8 cellular contexts compared by ENCODE assay signal in genomic region chr9:127898433-127899199, GRCh38. TPM values are rescaled to one million over a fixed set of nuclear protein-coding genes. Genes with fewer than 3 reads are reported as not detected.
DNase-seq lines count a peak whose midpoint lies in the region; ATAC-seq and TF ChIP-seq lines count a peak whose summit lies in the region.

No MANE protein-coding gene starts in this region.

- WGBS in esophagus squamous epithelium, 2 donors, result 2 to 15% methylated on average over 5 to 14 of the region's 41 CpGs

- peak; percentile 7 for ATAC-seq in HG02610 (IDR thresholded peaks at IDR 0.05; ENCODE audit: unreplicated experiment)
- ATAC-seq in WTC11, result peak; percentile 4
- ATAC-seq in GM18873 (IDR thresholded peaks at IDR 0.05; ENCODE audit: low FRiP score, unreplicated experiment), result no peak

- H3K36me3 Mint-ChIP-seq in Caco-2 (ENCODE audit: insufficient read depth, unreplicated experiment) (peaks cover 39% of the 10 kb centered on the region), WTC11 (peaks cover 27% of the 10 kb centered on the region), nephron (ENCODE audit: low read depth) (peaks cover 36% of the 10 kb centered on the region)

- BruUV-seq in Caco-2 (replicated peaks; lab: Mats Ljungman, UMichigan), result no TSS peak

- DNase-seq in Caco-2, result peak in 1 of 2 experiments; percentile 39
- DNase-seq in WTC11 (ENCODE audit: low spot score), result no peak
- no peak for DNase-seq in esophagus squamous epithelium (lab: John Stamatoyannopoulos, UW)
- DNase-seq in AML-193 (lab: John Stamatoyannopoulos, UW), result no peak
- DNase-seq in pons (ENCODE audit: low spot score), result no peak

- H3K9me3 Mint-ChIP-seq in Caco-2 (ENCODE audit: unreplicated experiment) (peaks cover 9% of the 10 kb centered on the region), WTC11 (no peaks in the 10 kb centered on the region; the same call in 1 of the 2 replicates), nephron (no peaks in the 10 kb centered on the region)

- no peak for TF ChIP-seq POLR2A in esophagus squamous epithelium (IDR thresholded peaks at IDR 0.05)

- peak overlapping the region; percentile 89 to 98 (median 94) for H3K27ac ChIP-seq in esophagus squamous epithelium

- H3K27ac Mint-ChIP-seq in Caco-2 (ENCODE audit: unreplicated experiment) (peak overlapping the region; percentile 75), WTC11 (peak overlapping the region; percentile 76; the same call in 1 of the 2 replicates), nephron (peak overlapping the region; percentile 98 to 100 (median 99))

- H3K27me3 Mint-ChIP-seq in Caco-2 (ENCODE audit: insufficient read depth, unreplicated experiment) (no peaks in the 10 kb centered on the region), WTC11 (ENCODE audit: low read depth) (no peaks in the 10 kb centered on the region; the same call in 1 of the 2 replicates), nephron (ENCODE audit: low read depth) (no peaks in the 10 kb centered on the region)

- POLR2A ChIA-PET in Caco-2 (lab: Charles Lee), result interaction anchor here (0.6 kb wide), 2 partner anchors 320 to 447 kb away, joined by 5 read pairs; partner anchors contain the start of genes LRSAM1 and RPL12
- POLR2A ChIA-PET in WTC11 (lab: Charles Lee), result interaction anchor here (0.6 to 1.7 kb wide), 4 partner anchors 8 to 70 kb away, joined by 3 to 8 read pairs (median 4); partner anchors contain the start of gene ST6GALNAC4

- peak overlapping the region; percentile 76 for H3K4me3 Mint-ChIP-seq in Caco-2 (ENCODE audit: unreplicated experiment)
- H3K4me3 Mint-ChIP-seq in WTC11, result peak overlapping the region; percentile 87
- peak overlapping the region; percentile 95 to 100 (median 97) for H3K4me3 Mint-ChIP-seq in nephron

- TF ChIP-seq CTCF in Caco-2 (IDR thresholded peaks at IDR 0.05; ENCODE audit: insufficient read depth in 1 of 2, low read depth in 1 of 2, low read length in 1 of 2, severe bottlenecking in 1 of 2, unreplicated experiment in 1 of 2), result no peak
- no peak for TF ChIP-seq CTCF in WTC11 (IDR thresholded peaks at IDR 0.05)
- no peak for TF ChIP-seq CTCF in esophagus squamous epithelium (IDR thresholded peaks at IDR 0.05)
- no peak for TF ChIP-seq CTCF in nephron (IDR thresholded peaks at IDR 0.05; ENCODE audit: unreplicated experiment in 3 of 3)

- H3K4me1 ChIP-seq in Caco-2, result peaks cover 43% of the 10 kb centered on the region
- H3K4me1 ChIP-seq in esophagus squamous epithelium, result peaks cover 10 to 78% (median 44%) of the 10 kb centered on the region in 3 donors

- H3K9me3 ChIP-seq in Caco-2 (peaks cover 6% of the 10 kb centered on the region), esophagus squamous epithelium (peaks cover 0 to 17% (median 2%) of the 10 kb centered on the region in 3 donors)

- intact Hi-C loops in Caco-2 (cut with micrococcal nuclease; ENCODE audit: unreplicated experiment) (no loop called here), esophagus squamous epithelium (cut with DNase I) (no loop called here)

- H3K4me3 ChIP-seq in Caco-2 (ENCODE audit: low read depth, low read length), result peak overlapping the region; percentile 91
- H3K4me3 ChIP-seq in esophagus squamous epithelium, result peak overlapping the region; percentile 79 to 98 (median 86)

- H3K36me3 ChIP-seq in Caco-2 (ENCODE audit: control insufficient read depth, insufficient read depth, low read length) (peaks cover 14% of the 10 kb centered on the region), esophagus squamous epithelium (peaks cover 12 to 34% (median 23%) of the 10 kb centered on the region in 3 donors)

- peaks cover 11% of the 10 kb centered on the region for H3K4me1 Mint-ChIP-seq in Caco-2 (ENCODE audit: low read depth, unreplicated experiment)
- peaks cover 30% of the 10 kb centered on the region for H3K4me1 Mint-ChIP-seq in WTC11
- H3K4me1 Mint-ChIP-seq in nephron, result peaks cover 26% of the 10 kb centered on the region

- H3K27me3 ChIP-seq in Caco-2 (replicated peaks; ENCODE audit: control insufficient read depth, insufficient read depth, low read length) (no peaks in the 10 kb centered on the region), esophagus squamous epithelium (no peaks in the 10 kb centered on the region)

- CTCF ChIA-PET in Caco-2 (lab: Charles Lee) (interaction anchor here (1.2 kb wide), 1 partner anchor 31 kb away, joined by 3 read pairs; no protein-coding TSS in a partner anchor), WTC11 (lab: Charles Lee) (interaction anchor here (0.7 to 2.1 kb wide), 6 partner anchors 18 to 219 kb away, joined by 3 to 7 read pairs (median 4); partner anchors contain the start of genes ST6GALNAC4 and TOR2A)

TF ChIP-seq in WTC11, 78 proteins besides CTCF, POLR2A, EP300 and RAD21 (continues in another document):
- TF ChIP-seq PRRX2 (CRISPR knock-in tag; IDR thresholded peaks at IDR 0.05), result no peak
- no peak for TF ChIP-seq JAZF1 (CRISPR knock-in tag; IDR thresholded peaks at IDR 0.05)
- TF ChIP-seq NFE2L1 (CRISPR knock-in tag; IDR thresholded peaks at IDR 0.05), result no peak
- TF ChIP-seq, protein P1, sequence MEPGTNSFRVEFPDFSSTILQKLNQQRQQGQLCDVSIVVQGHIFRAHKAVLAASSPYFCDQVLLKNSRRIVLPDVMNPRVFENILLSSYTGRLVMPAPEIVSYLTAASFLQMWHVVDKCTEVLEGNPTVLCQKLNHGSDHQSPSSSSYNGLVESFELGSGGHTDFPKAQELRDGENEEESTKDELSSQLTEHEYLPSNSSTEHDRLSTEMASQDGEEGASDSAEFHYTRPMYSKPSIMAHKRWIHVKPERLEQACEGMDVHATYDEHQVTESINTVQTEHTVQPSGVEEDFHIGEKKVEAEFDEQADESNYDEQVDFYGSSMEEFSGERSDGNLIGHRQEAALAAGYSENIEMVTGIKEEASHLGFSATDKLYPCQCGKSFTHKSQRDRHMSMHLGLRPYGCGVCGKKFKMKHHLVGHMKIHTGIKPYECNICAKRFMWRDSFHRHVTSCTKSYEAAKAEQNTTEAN (CRISPR knock-in tag; IDR thresholded peaks at IDR 0.05), result 0 out of 2 replicates have a peak, but pooled peaks have one; percentile 24
- no peak for TF ChIP-seq E2F4 (CRISPR knock-in tag; IDR thresholded peaks at IDR 0.05; ENCODE audit: borderline replicate concordance, low read depth)
- TF ChIP-seq, protein P2, sequence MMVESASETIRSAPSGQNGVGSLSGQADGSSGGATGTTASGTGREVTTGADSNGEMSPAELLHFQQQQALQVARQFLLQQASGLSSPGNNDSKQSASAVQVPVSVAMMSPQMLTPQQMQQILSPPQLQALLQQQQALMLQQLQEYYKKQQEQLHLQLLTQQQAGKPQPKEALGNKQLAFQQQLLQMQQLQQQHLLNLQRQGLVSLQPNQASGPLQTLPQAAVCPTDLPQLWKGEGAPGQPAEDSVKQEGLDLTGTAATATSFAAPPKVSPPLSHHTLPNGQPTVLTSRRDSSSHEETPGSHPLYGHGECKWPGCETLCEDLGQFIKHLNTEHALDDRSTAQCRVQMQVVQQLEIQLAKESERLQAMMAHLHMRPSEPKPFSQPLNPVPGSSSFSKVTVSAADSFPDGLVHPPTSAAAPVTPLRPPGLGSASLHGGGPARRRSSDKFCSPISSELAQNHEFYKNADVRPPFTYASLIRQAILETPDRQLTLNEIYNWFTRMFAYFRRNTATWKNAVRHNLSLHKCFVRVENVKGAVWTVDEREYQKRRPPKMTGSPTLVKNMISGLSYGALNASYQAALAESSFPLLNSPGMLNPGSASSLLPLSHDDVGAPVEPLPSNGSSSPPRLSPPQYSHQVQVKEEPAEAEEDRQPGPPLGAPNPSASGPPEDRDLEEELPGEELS (CRISPR knock-in tag; IDR thresholded peaks at IDR 0.05), result 0 out of 2 replicates have a peak, but pooled peaks have one; percentile 28
- TF ChIP-seq ETV6 (CRISPR knock-in tag; IDR thresholded peaks at IDR 0.05), result no peak
- TF ChIP-seq, protein P3, sequence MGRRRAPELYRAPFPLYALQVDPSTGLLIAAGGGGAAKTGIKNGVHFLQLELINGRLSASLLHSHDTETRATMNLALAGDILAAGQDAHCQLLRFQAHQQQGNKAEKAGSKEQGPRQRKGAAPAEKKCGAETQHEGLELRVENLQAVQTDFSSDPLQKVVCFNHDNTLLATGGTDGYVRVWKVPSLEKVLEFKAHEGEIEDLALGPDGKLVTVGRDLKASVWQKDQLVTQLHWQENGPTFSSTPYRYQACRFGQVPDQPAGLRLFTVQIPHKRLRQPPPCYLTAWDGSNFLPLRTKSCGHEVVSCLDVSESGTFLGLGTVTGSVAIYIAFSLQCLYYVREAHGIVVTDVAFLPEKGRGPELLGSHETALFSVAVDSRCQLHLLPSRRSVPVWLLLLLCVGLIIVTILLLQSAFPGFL (CRISPR knock-in tag; IDR thresholded peaks at IDR 0.05; ENCODE audit: borderline replicate concordance), result 0 out of 2 replicates have a peak, but pooled peaks have one; percentile 18

RNA-seq across cellular contexts. Expression of gene ST6GALNAC6, which starts 0.8 kb away (rescaled TPM):
- 20.7 and 25.1 TPM in 2 replicates for total RNA-seq in Caco-2 (2022)
- total RNA-seq in WTC11 (2021), result 45.1 to 47.5 TPM (median 45.3 TPM) in 3 replicates
- total RNA-seq in esophagus squamous epithelium, result 10 to 100 TPM; 14.5 to 69.4 (median 26.1) TPM

RNA-seq across cellular contexts. Expression of gene ST6GALNAC4, which starts 18.2 kb away (rescaled TPM):
- 12.1 and 13.2 TPM in 2 replicates for total RNA-seq in Caco-2 (2022)
- total RNA-seq in WTC11 (2021), result 25.1 to 25.7 TPM (median 25.4 TPM) in 3 replicates
- 10 to 100 TPM; 12.5 to 33.0 (median 23.8) TPM for total RNA-seq in esophagus squamous epithelium

RNA-seq across cellular contexts. Expression of gene AK1, which starts 21.1 kb away (rescaled TPM):
- total RNA-seq in Caco-2 (2022), result 39.2 and 41.5 TPM in 2 replicates
- total RNA-seq in WTC11 (2021), result 27.5 to 34.9 TPM (median 34.4 TPM) in 3 replicates
- total RNA-seq in esophagus squamous epithelium, result 10 to 100 TPM; 11.1 to 36.1 (median 26.8) TPM

RNA-seq across cellular contexts. Expression of gene PIP5KL1, which starts 32.0 kb away (rescaled TPM):
- total RNA-seq in Caco-2 (2022), result 2.3 and 3.8 TPM in 2 replicates
- 15.8 to 20.2 TPM (median 16.8 TPM) in 3 replicates for total RNA-seq in WTC11 (2021)
- 1 to 10 TPM in 3 of 4 donors, not detected in 1; 3.1 to 4.6 (median 3.6) TPM for total RNA-seq in esophagus squamous epithelium

RNA-seq across cellular contexts. Expression of gene DPM2, which starts 39.0 kb away (rescaled TPM):
- 38.7 and 39.4 TPM in 2 replicates for total RNA-seq in Caco-2 (2022)
- 53.3 to 58.2 TPM (median 56.1 TPM) in 3 replicates for total RNA-seq in WTC11 (2021)
- 10 to 100 TPM; 12.5 to 18.5 (median 15.7) TPM for total RNA-seq in esophagus squamous epithelium
